ENCODE assay signal across 17 cellular contexts in the genomic region with DNA sequence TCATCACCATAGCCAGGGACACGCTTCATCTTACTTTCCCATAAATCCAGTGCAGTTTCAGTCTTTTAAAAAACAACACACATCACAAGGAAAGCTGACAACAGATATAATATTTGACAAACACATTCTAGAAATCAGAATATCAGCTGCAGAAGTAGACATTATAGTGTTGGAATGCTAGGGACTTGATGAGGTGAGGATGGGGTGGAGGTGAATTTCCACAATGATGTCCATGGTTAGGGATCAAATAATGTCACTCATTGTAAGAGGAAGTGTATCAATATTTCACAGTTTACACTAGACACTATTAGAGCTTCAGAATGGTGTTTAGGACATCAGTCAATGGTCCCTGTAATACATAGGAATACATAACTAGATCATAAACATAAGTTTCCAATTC.
"Had no signal": no experiment of that assay in that cellular context is flagged by ENCODE, and none has a peak within 500 bp of the region (broad histone marks: within the 10 kb centered on the region; RNA-seq: fewer than 3 reads in every experiment).

No MANE protein-coding gene starts in this region.

- H3K4me3 ChIP-seq: coronary artery, hepatocyte, left ventricle myocardium inferior, lower lobe of right lung, ovary, right atrium auricular region, smooth muscle cell had no signal

- H3K27me3 ChIP-seq: hepatocyte, ovary, right atrium auricular region had no signal

- DNase-seq: effector CD4-positive, alpha-beta T cell; head of caudate nucleus; kidney; left cardiac atrium; left ventricle myocardium inferior; lower lobe of right lung; mesendoderm; naive B cell; nucleus accumbens; ovary; stimulated activated CD4-positive, alpha-beta T cell treated with anti-CD3 and anti-CD28 coated beads, Interleukin-2, amount 100 ng/mL, for 48 hours; stimulated activated naive CD4-positive, alpha-beta T cell treated with Interleukin-2 at 50 U/mL for 16 hours had no signal

- ATAC-seq: esophagus mucosa, left cardiac atrium, lower lobe of right lung had no signal

- H3K79me2 ChIP-seq: hepatocyte had no signal

- H3K36me3 ChIP-seq: left ventricle myocardium inferior, lower lobe of right lung, ovary, right atrium auricular region had no signal

- H2AFZ ChIP-seq: hepatocyte had no signal

- H3K4me1 ChIP-seq: lower lobe of right lung, right atrium auricular region had no signal

- H3K4me2 ChIP-seq: hepatocyte had no signal

- H3K27ac ChIP-seq: coronary artery, hepatocyte, left ventricle myocardium inferior, lower lobe of right lung, ovary, right atrium auricular region had no signal

- H3K9me3 ChIP-seq: left ventricle myocardium inferior, lower lobe of right lung, ovary, right atrium auricular region had no signal
